ENCODE assay signal across 22 cellular contexts in the genomic region with DNA sequence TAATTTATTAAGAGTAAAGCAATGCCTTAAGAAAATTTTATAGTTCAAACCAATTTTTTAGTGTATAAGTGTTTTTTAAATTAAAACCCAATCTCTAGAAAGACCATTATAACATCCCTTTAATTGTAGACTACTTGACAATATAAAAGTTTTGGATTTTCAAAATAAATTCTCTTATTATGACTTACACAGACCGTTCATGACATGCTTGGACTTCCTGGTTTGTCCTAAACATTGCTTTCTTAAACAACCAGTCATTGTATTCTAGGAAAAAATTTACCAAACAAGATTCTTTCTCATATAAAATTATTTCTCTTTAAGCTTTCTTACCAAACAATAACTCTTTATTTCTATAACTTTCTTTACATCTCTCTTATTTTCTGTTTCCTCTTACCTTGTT. TPM values are rescaled to one million over a fixed set of nuclear protein-coding genes. Genes with fewer than 3 reads are reported as not detected.
DNase-seq lines count a peak whose midpoint lies in the region; ATAC-seq, FAIRE-seq and TF ChIP-seq lines count a peak whose summit lies in the region.
"Had no signal": no experiment of that assay in that cellular context is flagged by ENCODE, and none has a peak within 500 bp of the region (broad histone marks: within the 10 kb centered on the region; RNA-seq: fewer than 3 reads in every experiment).

No MANE protein-coding gene starts in this region.

- H3K27me3 Mint-ChIP-seq in T-helper 2 cell treated with Interferon-gamma antibody and Interleukin-4, amounts not matched to agents 5 μg/mL and 100 μg/mL, for 36 hours (ENCODE audit: low read depth) = no peaks in the 10 kb centered on the region
- H3K27me3 Mint-ChIP-seq: CD4-positive, alpha-beta T cell had no signal

- H3K27ac ChIP-seq in WERI-Rb-1 (no peak overlapping the region), upper lobe of left lung (no peak overlapping the region)
- H3K27ac ChIP-seq: PC-9, SK-N-MC had no signal

- H3K27me3 ChIP-seq in WERI-Rb-1 (ENCODE audit: insufficient read depth, low read depth, severe bottlenecking) = peaks cover 12% of the 10 kb centered on the region
- H3K27me3 ChIP-seq in upper lobe of left lung = no peaks in the 10 kb centered on the region
- H3K27me3 ChIP-seq: BE2C, MG63 had no signal

- in situ Hi-C loops in KBM-7 (cut with MboI; ENCODE audit: low pct_unique_long_range_greater_than_20kb, low sequenced_read_pairs) = no loop called here

- H3K4me1 ChIP-seq in upper lobe of left lung = no peaks in the 10 kb centered on the region
- H3K4me1 ChIP-seq: BE2C had no signal

- peaks cover 6% of the 10 kb centered on the region for H3K9me3 Mint-ChIP-seq in T-helper 2 cell treated with Interferon-gamma antibody and Interleukin-4, amounts not matched to agents 5 μg/mL and 100 μg/mL, for 36 hours

- no peak for ATAC-seq in upper lobe of left lung (ENCODE audit: low FRiP score in 2 of 2)
- ATAC-seq: Right ventricle myocardium inferior had no signal

- WGBS in upper lobe of left lung, 2 donors = 19 to 29% methylated on average over 1 of the region's 1 CpG

- H3K27ac Mint-ChIP-seq in T-helper 2 cell treated with Interferon-gamma antibody and Interleukin-4, amounts not matched to agents 5 μg/mL and 100 μg/mL, for 36 hours = no peak overlapping the region
- H3K27ac Mint-ChIP-seq: CD4-positive, alpha-beta T cell had no signal

- no peaks in the 10 kb centered on the region for H3K36me3 ChIP-seq in WERI-Rb-1
- H3K36me3 ChIP-seq in upper lobe of left lung = no peaks in the 10 kb centered on the region
- H3K36me3 ChIP-seq: BE2C, MG63 had no signal

- no peak overlapping the region for H3K4me3 Mint-ChIP-seq in T-helper 2 cell treated with Interferon-gamma antibody and Interleukin-4, amounts not matched to agents 5 μg/mL and 100 μg/mL, for 36 hours
- H3K4me3 Mint-ChIP-seq: CD4-positive, alpha-beta T cell had no signal

- no peak for TF ChIP-seq EP300 in upper lobe of left lung (IDR thresholded peaks at IDR 0.05)

- FAIRE-seq in G401.6 (lab: Jason Lieb, UNC) = peak; percentile 49

- DNase-seq in KBM-7 = peak; percentile 8
- peak; percentile 0 for DNase-seq in RPMI7951 (ENCODE audit: low read depth)
- peak; percentile 0 for DNase-seq in fibroblast of villous mesenchyme (ENCODE audit: low read depth)
- no peak for DNase-seq in T-helper 1 cell
- no peak for DNase-seq in T-helper 2 cell treated with Interferon-gamma antibody and Interleukin-4, amounts not matched to agents 5 μg/mL and 100 μg/mL, for 36 hours (ENCODE audit: low spot score)
- DNase-seq in WERI-Rb-1 = no peak
- no peak for DNase-seq in upper lobe of left lung
- DNase-seq: BE2C; Calu3; CD4-positive, alpha-beta T cell; GOT3; KG1; MG63; NCI-H1105 treated with DMSO at 0.1 percent for 48 hours; NCI-H187 treated with DMSO at 0.1 percent for 48 hours; NCI-H526 treated with DMSO at 0.1 percent for 48 hours; NK-92 treated with Interleukin-12 subunit alpha and Interleukin-12 subunit beta, amount 100 ng/mL, for 24 hours; PC-9 had no signal

- no peaks in the 10 kb centered on the region for H3K9me3 ChIP-seq in WERI-Rb-1 (ENCODE audit: severe bottlenecking)
- H3K9me3 ChIP-seq in upper lobe of left lung = peaks cover 0 to 11% (median 0%) of the 10 kb centered on the region in 4 donors
- H3K9me3 ChIP-seq: BE2C, MG63 had no signal

- no peak for TF ChIP-seq POLR2A in upper lobe of left lung (IDR thresholded peaks at IDR 0.05)

- H3K4me1 Mint-ChIP-seq in T-helper 2 cell treated with Interferon-gamma antibody and Interleukin-4, amounts not matched to agents 5 μg/mL and 100 μg/mL, for 36 hours (ENCODE audit: low read depth) = no peaks in the 10 kb centered on the region

- TF ChIP-seq CTCF in fibroblast of villous mesenchyme (IDR thresholded peaks at IDR 0.05; ENCODE audit: insufficient read depth, low read depth, low read length) (no peak), WERI-Rb-1 (IDR thresholded peaks at IDR 0.05; ENCODE audit: low read depth, low read length) (no peak), upper lobe of left lung (IDR thresholded peaks at IDR 0.05) (no peak)

- H3K36me3 Mint-ChIP-seq in T-helper 2 cell treated with Interferon-gamma antibody and Interleukin-4, amounts not matched to agents 5 μg/mL and 100 μg/mL, for 36 hours (ENCODE audit: low read depth) = no peaks in the 10 kb centered on the region

- H3K4me3 ChIP-seq in fibroblast of villous mesenchyme (ENCODE audit: low read depth, low read length) (no peak overlapping the region), WERI-Rb-1 (ENCODE audit: low read depth, low read length) (no peak overlapping the region), upper lobe of left lung (no peak overlapping the region)
- H3K4me3 ChIP-seq: MG63, PC-9, SK-N-MC had no signal

RNA-seq across cellular contexts. Expression of gene CXorf51A, which starts 49.0 kb away (rescaled TPM):
- not detected in 2 replicates for total RNA-seq in RPMI7951 (2014; rRNA removed; shearing (Covaris generic))
- not detected in 2 replicates for total RNA-seq in fibroblast of villous mesenchyme
- not detected for total RNA-seq in upper lobe of left lung
- total RNA-seq: Calu3; CD4-positive, alpha-beta T cell; Daoy; PC-9; Right ventricle myocardium inferior had no signal

RNA-seq across cellular contexts. Expression of gene CXorf51B, which starts 54.0 kb away (rescaled TPM):
- total RNA-seq in RPMI7951 (2014; rRNA removed; shearing (Covaris generic)) = not detected in 2 replicates
- total RNA-seq in fibroblast of villous mesenchyme (not detected in 2 replicates), upper lobe of left lung (not detected)
- total RNA-seq: Calu3; CD4-positive, alpha-beta T cell; Daoy; PC-9; Right ventricle myocardium inferior had no signal

Comparison
In these comparisons a context has a peak if more than half of its experiments do, and no peak if none do; other contexts are left out.
1. DNase-seq: peak in KBM-7 (single experiment), RPMI7951 (single experiment) and fibroblast of villous mesenchyme (single experiment); none in T-helper 1 cell (0 of 5), T-helper 2 cell treated with Interferon-gamma antibody and Interleukin-4, amounts not matched to agents 5 μg/mL and 100 μg/mL, for 36 hours (single experiment), WERI-Rb-1 (single experiment) and upper lobe of left lung (0 of 2).